Comparison of ENCODE assay signal across 18 cellular contexts in the genomic region with DNA sequence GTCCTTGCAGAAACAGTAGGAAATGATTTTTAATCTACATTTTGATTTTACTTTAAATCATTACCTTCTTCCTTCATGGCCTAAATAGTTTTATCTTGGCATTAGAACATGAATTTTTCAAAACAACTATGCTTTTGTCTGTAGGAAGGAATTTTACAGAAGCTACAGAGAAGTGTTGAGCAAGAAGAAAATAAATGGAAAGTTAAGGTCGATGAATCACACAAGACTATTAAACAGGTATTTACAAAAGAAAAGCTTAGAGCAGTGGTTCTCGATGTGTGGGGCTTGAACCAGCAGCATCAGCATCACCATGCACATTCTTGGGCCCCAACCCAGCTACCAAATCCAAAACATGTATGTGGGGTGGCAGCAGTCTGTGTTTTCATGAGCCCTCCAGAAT.
DNase-seq lines count a peak whose midpoint lies in the region; ATAC-seq, FAIRE-seq and TF ChIP-seq lines count a peak whose summit lies in the region.
"Had no signal": no experiment of that assay in that cellular context is flagged by ENCODE, and none has a peak within 500 bp of the region (broad histone marks: within the 10 kb centered on the region; RNA-seq: fewer than 3 reads in every experiment).

No MANE protein-coding gene starts in this region.

- intact Hi-C loops in gastrocnemius medialis (cut with DNase I; ENCODE audit: low total_unique reads) (no loop called here), natural killer cell (cut with micrococcal nuclease) (no loop called here)

- H4K20me1 ChIP-seq in GM23248 (ENCODE audit: insufficient read depth): no peaks in the 10 kb centered on the region

- H3K4me3 Mint-ChIP-seq in natural killer cell: no peak overlapping the region
- H3K4me3 Mint-ChIP-seq: CD8-positive, alpha-beta memory T cell; H9 had no signal

- in situ Hi-C loops in GM23248 (cut with MboI) (no loop called here), gastrocnemius medialis (cut with MboI; ENCODE audit: low sequenced_read_pairs in 4 of 4) (no loop called here)

- DNase-seq in GM23248 (peak; percentile 30), SJSA1 (ENCODE audit: low read depth in 1 of 2, low spot score in 2 of 2) (peak; percentile 46 to 56), choroid plexus epithelial cell (ENCODE audit: low read depth) (peak; percentile 26), gastrocnemius medialis (no peak), natural killer cell (no peak), GM12891 (ENCODE audit: insufficient read length, low spot score) (no peak)
- DNase-seq: CD8-positive, alpha-beta memory T cell; DMS53; H9; NCI-H1417 treated with DMSO at 0.1 percent for 48 hours; NCI-H187 treated with DMSO at 0.1 percent for 48 hours; NCI-H226; NCI-H524 treated with DMSO at 0.1 percent for 48 hours; PC-9; SIG-M5 had no signal

- peaks cover 2% of the 10 kb centered on the region; the same call in 1 of the 2 replicates for H3K79me2 ChIP-seq in GM23248 (ENCODE audit: insufficient read depth)

- peaks cover 19% of the 10 kb centered on the region for H3K36me3 Mint-ChIP-seq in natural killer cell

- H3K27ac Mint-ChIP-seq in natural killer cell: no peak overlapping the region
- H3K27ac Mint-ChIP-seq: CD8-positive, alpha-beta memory T cell had no signal

- H3K27ac ChIP-seq in GM23248: no peak overlapping the region
- H3K27ac ChIP-seq in SJSA1: peak overlapping the region; percentile 16; the same call in 1 of the 2 replicates
- peak overlapping the region in 3 of 4 donors; percentile 75 to 80 (median 78) for H3K27ac ChIP-seq in gastrocnemius medialis
- H3K27ac ChIP-seq: BLaER1 treated with 17β-estradiol and CSF1 and Interleukin-3, amounts not matched to agents 10 nM and 100 nM; PC-9; RWPE1 had no signal

- ATAC-seq in gastrocnemius medialis: no peak
- no peak for ATAC-seq in natural killer cell
- ATAC-seq in GM18907 (IDR thresholded peaks at IDR 0.05; ENCODE audit: unreplicated experiment): no peak

- peaks cover 0 to 2% of the 10 kb centered on the region in 2 donors for H3K4me1 Mint-ChIP-seq in natural killer cell
- H3K4me1 Mint-ChIP-seq: H9 had no signal

- H3K9ac ChIP-seq in GM23248: no peak overlapping the region
- H3K9ac ChIP-seq: BLaER1 treated with 17β-estradiol and CSF1 and Interleukin-3, amounts not matched to agents 10 nM and 100 nM had no signal

- H2AFZ ChIP-seq in GM23248: no peak overlapping the region
- H2AFZ ChIP-seq: PC-9 had no signal

- TF ChIP-seq CTCF in choroid plexus epithelial cell (conservative IDR thresholded peaks at IDR 0.05; ENCODE audit: low read depth, low read length) (no peak), gastrocnemius medialis (IDR thresholded peaks at IDR 0.05 in 4 of 5, conservative IDR thresholded peaks at IDR 0.05 in 1 of 5) (no peak), natural killer cell (IDR thresholded peaks at IDR 0.05) (no peak)

- TF ChIP-seq POLR2A in gastrocnemius medialis (IDR thresholded peaks at IDR 0.05) (no peak), GM12891 (IDR thresholded peaks at IDR 0.05; ENCODE audit: low read depth, low read length) (no peak)

- H3K9me3 Mint-ChIP-seq in natural killer cell: no peaks in the 10 kb centered on the region
- H3K9me3 Mint-ChIP-seq: CD8-positive, alpha-beta memory T cell; H9 had no signal

- H3K4me1 ChIP-seq in GM23248 (ENCODE audit: insufficient read depth) (no peaks in the 10 kb centered on the region), SJSA1 (replicated peaks) (peaks cover 22% of the 10 kb centered on the region), gastrocnemius medialis (peaks cover 30 to 34% of the 10 kb centered on the region in 2 donors)

- no peak overlapping the region for H3K4me3 ChIP-seq in GM23248
- H3K4me3 ChIP-seq in SJSA1: no peak overlapping the region
- H3K4me3 ChIP-seq in choroid plexus epithelial cell (ENCODE audit: low read depth, low read length): no peak overlapping the region
- H3K4me3 ChIP-seq in gastrocnemius medialis: no peak overlapping the region
- H3K4me3 ChIP-seq: BLaER1 treated with 17β-estradiol and CSF1 and Interleukin-3, amounts not matched to agents 10 nM and 100 nM; PC-9 had no signal

- no peak for FAIRE-seq in GM12891 (lab: Jason Lieb, UNC)

- no peaks in the 10 kb centered on the region for H3K27me3 Mint-ChIP-seq in natural killer cell (ENCODE audit: low read depth in 2 of 2)
- H3K27me3 Mint-ChIP-seq: CD8-positive, alpha-beta memory T cell had no signal

- H3K9me2 ChIP-seq in GM23248 (ENCODE audit: insufficient read depth): no peaks in the 10 kb centered on the region

- H3K27me3 ChIP-seq in GM23248 (replicated peaks; ENCODE audit: insufficient read depth): no peaks in the 10 kb centered on the region
- H3K27me3 ChIP-seq in SJSA1 (replicated peaks): no peaks in the 10 kb centered on the region
- no peaks in the 10 kb centered on the region for H3K27me3 ChIP-seq in gastrocnemius medialis
- H3K27me3 ChIP-seq: BLaER1 treated with 17β-estradiol and CSF1 and Interleukin-3, amounts not matched to agents 10 nM and 100 nM had no signal

- 86 to 95% methylated on average over 2 of the region's 2 CpGs for WGBS in GM23248 (ENCODE audit: low coverage in 1 of 2, low lambda C conversion rate in 2 of 2, missing lambda C conversion rate in 2 of 2), 2 experiments

- H3K9me3 ChIP-seq in GM23248 (ENCODE audit: low read depth) (no peaks in the 10 kb centered on the region), SJSA1 (replicated peaks) (no peaks in the 10 kb centered on the region), gastrocnemius medialis (no peaks in the 10 kb centered on the region)
- H3K9me3 ChIP-seq: BLaER1 treated with 17β-estradiol and CSF1 and Interleukin-3, amounts not matched to agents 10 nM and 100 nM had no signal

- H3K4me2 ChIP-seq in GM23248 (ENCODE audit: unreplicated experiment): no peak overlapping the region
- H3K4me2 ChIP-seq: BLaER1 treated with 17β-estradiol and CSF1 and Interleukin-3, amounts not matched to agents 10 nM and 100 nM; PC-9 had no signal

- no peaks in the 10 kb centered on the region for H3F3A ChIP-seq in GM23248 (ENCODE audit: insufficient read depth)

- peaks cover 72% of the 10 kb centered on the region for H3K36me3 ChIP-seq in GM23248 (ENCODE audit: low read depth)
- H3K36me3 ChIP-seq in SJSA1: peaks cover 64% of the 10 kb centered on the region
- H3K36me3 ChIP-seq in gastrocnemius medialis: peaks cover 0 to 50% of the 10 kb centered on the region in 2 donors

TF ChIP-seq in GM12891, 5 proteins besides CTCF, POLR2A, EP300 and RAD21:
- TF ChIP-seq POLR2AphosphoS5 (IDR thresholded peaks at IDR 0.05; ENCODE audit: low read depth, low read length): no peak
- no peak for TF ChIP-seq PAX5 (IDR thresholded peaks at IDR 0.05; ENCODE audit: insufficient read depth, low read length, severe bottlenecking)
- TF ChIP-seq POU2F2 (IDR thresholded peaks at IDR 0.05; ENCODE audit: low read depth, low read length): no peak

Comparison
In these comparisons a context has a peak if more than half of its experiments do, and no peak if none do; other contexts are left out.
1. DNase-seq: peak in GM23248 (single experiment), SJSA1 (2 of 2) and choroid plexus epithelial cell (single experiment); none in gastrocnemius medialis (0 of 2), natural killer cell (single experiment) and GM12891 (single experiment).